8 cellular contexts compared by ENCODE assay signal in the genomic region with DNA sequence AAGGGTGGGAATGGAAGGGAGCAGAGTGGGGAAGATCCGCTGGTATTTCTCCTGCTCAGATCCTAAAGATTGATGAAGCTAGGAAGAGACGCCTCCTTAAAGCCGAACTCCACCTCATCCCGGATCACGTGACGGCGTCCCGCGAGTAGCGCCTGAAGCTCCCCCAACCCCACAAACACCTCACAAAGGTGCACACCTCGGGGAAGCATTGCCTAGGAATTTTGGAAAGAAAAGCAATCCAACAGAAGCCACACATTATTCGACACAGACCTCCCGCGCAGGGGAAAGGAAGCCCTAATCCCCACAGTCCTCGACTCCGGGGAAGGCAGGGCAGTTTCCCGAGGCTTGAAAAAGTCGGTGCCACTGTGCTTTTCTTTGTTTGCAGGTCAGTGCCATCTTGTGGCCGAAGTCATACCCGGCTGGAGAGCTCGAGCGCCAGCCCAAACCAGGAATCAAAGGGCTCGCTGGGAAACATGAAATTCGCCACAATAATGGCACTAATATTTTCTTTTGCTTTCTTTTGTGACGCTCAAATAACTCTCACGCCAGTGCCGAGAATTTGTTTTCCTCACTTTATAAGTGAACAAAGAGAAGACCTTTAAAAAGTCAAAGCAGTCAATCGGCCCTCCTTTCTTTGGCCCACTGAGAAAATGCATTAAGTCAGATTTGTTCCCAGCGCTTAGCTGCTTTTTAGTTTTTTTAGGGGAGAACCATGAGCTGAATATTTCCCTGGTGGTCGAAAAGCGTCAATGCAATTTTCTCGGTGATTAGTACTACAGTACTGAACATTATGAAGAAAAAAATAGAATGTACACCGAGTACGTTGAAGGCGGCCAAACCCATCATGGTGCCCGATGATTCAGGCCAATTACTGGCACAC. TPM values are rescaled to one million over a fixed set of nuclear protein-coding genes. Genes with fewer than 3 reads are reported as not detected.
DNase-seq lines count a peak whose midpoint lies in the region; ATAC-seq, FAIRE-seq and TF ChIP-seq lines count a peak whose summit lies in the region.

Gene NPY1R, minus strand, starts transcription at position 71 of the 880 bp plus-strand sequence. CDS start 6,042 bp downstream, outside the sequence.

- 4 to 7% (median 7%) methylated on average over 36 of the region's 36 CpGs for WGBS in psoas muscle, 3 donors

- FAIRE-seq in RCC 7860 (lab: Jason Lieb, UNC) = no peak

- H3K4me3 ChIP-seq in HL-60 (replicated peaks; ENCODE audit: insufficient read depth, low read length) (peak within 1 kb of the TSS; percentile 30), astrocyte of the spinal cord (ENCODE audit: low read depth, low read length) (peak within 1 kb of the TSS; percentile 44), psoas muscle (peak within 1 kb of the TSS; percentile 72)

- H3K27ac ChIP-seq in HL-60 (replicated peaks) (no peak within 1 kb of the TSS), psoas muscle (no peak within 1 kb of the TSS)

- intact Hi-C loops in psoas muscle (cut with DNase I) = loop anchor here (1.0 to 10.0 kb wide), 5 partner anchors 225 to 835 kb away; no protein-coding TSS in a partner anchor

- in situ Hi-C loops in astrocyte of the spinal cord (cut with HindIII; ENCODE audit: low sequenced_read_pairs) = no loop called here

- DNase-seq in DMS53 (lab: John Stamatoyannopoulos, UW) (peak; percentile 87), HL-60 (ENCODE audit: low read depth in 1 of 2, low spot score in 1 of 2) (peak; percentile 13 to 70), RCC 7860 (ENCODE audit: low spot score) (peak; percentile 19), astrocyte of the spinal cord (ENCODE audit: low read depth, low spot score) (peak; percentile 83), hepatic stellate cell (ENCODE audit: low spot score) (peak; percentile 69), psoas muscle (peak; percentile 40 to 71), NCI-H187 treated with DMSO at 0.1 percent for 48 hours (lab: John Stamatoyannopoulos, UW) (no peak)

- TF ChIP-seq CTCF in HL-60 (IDR thresholded peaks at IDR 0.05; ENCODE audit: insufficient read depth, low read length) (peak; percentile 46), astrocyte of the spinal cord (IDR thresholded peaks at IDR 0.05; ENCODE audit: low read depth, low read length) (peak; percentile 85), psoas muscle (IDR thresholded peaks at IDR 0.05) (peak; percentile 61)

- ATAC-seq in GM21381 (IDR thresholded peaks at IDR 0.05; ENCODE audit: unreplicated experiment) (peak; percentile 77), psoas muscle (peak; percentile 81 to 97 (median 91))

- peaks cover 5% of the 10 kb centered on the region for H3K4me1 ChIP-seq in psoas muscle

- no peaks in the 10 kb centered on the region for H3K36me3 ChIP-seq in psoas muscle (ENCODE audit: insufficient read depth in 1 of 2, low read depth in 1 of 2)

- peaks cover 31% of the 10 kb centered on the region for H3K27me3 ChIP-seq in HL-60 (ENCODE audit: insufficient read depth, poor library complexity, severe bottlenecking)
- H3K27me3 ChIP-seq in psoas muscle (ENCODE audit: insufficient read depth in 3 of 3, low read length in 2 of 3) = peaks cover 3 to 31% (median 5%) of the 10 kb centered on the region in 3 donors

- H3K9me3 ChIP-seq in psoas muscle = no peaks in the 10 kb centered on the region

RNA-seq across cellular contexts. Expression of gene NPY1R, which starts in this region (rescaled TPM):
- 1 to 10 TPM in 1 of 4 donors, under 1 TPM in 3; 0.55 to 1.2 (median 0.71) TPM for total RNA-seq in psoas muscle
- under 1 TPM; 0.29 to 0.80 (median 0.51) TPM for polyA plus RNA-seq in psoas muscle
